Comparison of ENCODE assay signal across 1 cellular context in the genomic region with DNA sequence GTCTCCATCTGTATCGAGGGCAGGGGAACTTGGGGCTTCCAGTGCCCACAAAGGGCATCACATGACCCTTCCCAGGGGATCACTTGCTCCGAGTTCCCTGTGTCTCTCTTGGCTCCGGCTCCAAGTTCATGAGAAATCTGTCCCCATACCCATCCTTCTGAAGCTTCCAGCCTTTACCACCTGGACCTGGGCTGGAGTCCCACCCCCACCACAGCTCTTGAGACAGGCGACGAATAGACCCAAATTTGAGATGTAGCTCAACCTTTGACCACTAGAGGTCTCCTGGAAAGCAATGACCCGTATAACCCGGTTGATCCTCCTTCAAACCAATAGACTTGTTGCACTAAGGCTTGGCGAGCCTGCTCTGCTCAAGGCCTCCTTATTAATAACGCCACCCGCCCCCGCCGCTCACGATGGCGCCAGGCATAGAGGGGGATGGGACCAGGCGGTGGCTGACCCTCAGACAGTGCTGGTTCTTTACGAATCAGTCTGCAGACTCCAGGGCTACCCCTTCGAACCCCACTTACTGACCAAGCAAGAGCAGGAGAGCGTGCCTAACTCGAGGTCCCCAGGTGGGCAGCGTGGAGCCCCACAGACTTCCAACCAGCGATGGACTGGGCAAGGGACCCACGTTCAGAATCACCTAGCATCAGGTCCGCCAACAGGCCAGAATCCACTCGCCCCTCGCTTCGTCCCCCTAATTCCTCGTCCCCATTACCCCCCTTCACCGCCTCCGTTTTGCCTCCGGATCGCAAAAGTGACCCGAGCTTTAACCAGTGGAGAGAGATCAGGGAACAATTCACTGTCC.
TF ChIP-seq lines count a peak whose summit lies in the region.

No MANE protein-coding gene starts in this region.

TF ChIP-seq in GM12878, 131 proteins besides CTCF, POLR2A, EP300 and RAD21 (continued from another document and continues in another):
- TF ChIP-seq, protein P1, sequence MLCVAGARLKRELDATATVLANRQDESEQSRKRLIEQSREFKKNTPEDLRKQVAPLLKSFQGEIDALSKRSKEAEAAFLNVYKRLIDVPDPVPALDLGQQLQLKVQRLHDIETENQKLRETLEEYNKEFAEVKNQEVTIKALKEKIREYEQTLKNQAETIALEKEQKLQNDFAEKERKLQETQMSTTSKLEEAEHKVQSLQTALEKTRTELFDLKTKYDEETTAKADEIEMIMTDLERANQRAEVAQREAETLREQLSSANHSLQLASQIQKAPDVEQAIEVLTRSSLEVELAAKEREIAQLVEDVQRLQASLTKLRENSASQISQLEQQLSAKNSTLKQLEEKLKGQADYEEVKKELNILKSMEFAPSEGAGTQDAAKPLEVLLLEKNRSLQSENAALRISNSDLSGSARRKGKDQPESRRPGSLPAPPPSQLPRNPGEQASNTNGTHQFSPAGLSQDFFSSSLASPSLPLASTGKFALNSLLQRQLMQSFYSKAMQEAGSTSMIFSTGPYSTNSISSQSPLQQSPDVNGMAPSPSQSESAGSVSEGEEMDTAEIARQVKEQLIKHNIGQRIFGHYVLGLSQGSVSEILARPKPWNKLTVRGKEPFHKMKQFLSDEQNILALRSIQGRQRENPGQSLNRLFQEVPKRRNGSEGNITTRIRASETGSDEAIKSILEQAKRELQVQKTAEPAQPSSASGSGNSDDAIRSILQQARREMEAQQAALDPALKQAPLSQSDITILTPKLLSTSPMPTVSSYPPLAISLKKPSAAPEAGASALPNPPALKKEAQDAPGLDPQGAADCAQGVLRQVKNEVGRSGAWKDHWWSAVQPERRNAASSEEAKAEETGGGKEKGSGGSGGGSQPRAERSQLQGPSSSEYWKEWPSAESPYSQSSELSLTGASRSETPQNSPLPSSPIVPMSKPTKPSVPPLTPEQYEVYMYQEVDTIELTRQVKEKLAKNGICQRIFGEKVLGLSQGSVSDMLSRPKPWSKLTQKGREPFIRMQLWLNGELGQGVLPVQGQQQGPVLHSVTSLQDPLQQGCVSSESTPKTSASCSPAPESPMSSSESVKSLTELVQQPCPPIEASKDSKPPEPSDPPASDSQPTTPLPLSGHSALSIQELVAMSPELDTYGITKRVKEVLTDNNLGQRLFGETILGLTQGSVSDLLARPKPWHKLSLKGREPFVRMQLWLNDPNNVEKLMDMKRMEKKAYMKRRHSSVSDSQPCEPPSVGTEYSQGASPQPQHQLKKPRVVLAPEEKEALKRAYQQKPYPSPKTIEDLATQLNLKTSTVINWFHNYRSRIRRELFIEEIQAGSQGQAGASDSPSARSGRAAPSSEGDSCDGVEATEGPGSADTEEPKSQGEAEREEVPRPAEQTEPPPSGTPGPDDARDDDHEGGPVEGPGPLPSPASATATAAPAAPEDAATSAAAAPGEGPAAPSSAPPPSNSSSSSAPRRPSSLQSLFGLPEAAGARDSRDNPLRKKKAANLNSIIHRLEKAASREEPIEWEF (IDR thresholded peaks at IDR 0.05; ENCODE audit: insufficient replicate concordance, low read depth, low read length) = no peak
- no peak for TF ChIP-seq TBL1XR1 (IDR thresholded peaks at IDR 0.05; ENCODE audit: low read depth, low read length)
- TF ChIP-seq RB1 (IDR thresholded peaks at IDR 0.05; ENCODE audit: borderline replicate concordance) = no peak
- TF ChIP-seq, protein P2, sequence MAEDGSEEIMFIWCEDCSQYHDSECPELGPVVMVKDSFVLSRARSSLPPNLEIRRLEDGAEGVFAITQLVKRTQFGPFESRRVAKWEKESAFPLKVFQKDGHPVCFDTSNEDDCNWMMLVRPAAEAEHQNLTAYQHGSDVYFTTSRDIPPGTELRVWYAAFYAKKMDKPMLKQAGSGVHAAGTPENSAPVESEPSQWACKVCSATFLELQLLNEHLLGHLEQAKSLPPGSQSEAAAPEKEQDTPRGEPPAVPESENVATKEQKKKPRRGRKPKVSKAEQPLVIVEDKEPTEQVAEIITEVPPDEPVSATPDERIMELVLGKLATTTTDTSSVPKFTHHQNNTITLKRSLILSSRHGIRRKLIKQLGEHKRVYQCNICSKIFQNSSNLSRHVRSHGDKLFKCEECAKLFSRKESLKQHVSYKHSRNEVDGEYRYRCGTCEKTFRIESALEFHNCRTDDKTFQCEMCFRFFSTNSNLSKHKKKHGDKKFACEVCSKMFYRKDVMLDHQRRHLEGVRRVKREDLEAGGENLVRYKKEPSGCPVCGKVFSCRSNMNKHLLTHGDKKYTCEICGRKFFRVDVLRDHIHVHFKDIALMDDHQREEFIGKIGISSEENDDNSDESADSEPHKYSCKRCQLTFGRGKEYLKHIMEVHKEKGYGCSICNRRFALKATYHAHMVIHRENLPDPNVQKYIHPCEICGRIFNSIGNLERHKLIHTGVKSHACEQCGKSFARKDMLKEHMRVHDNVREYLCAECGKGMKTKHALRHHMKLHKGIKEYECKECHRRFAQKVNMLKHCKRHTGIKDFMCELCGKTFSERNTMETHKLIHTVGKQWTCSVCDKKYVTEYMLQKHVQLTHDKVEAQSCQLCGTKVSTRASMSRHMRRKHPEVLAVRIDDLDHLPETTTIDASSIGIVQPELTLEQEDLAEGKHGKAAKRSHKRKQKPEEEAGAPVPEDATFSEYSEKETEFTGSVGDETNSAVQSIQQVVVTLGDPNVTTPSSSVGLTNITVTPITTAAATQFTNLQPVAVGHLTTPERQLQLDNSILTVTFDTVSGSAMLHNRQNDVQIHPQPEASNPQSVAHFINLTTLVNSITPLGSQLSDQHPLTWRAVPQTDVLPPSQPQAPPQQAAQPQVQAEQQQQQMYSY (CRISPR knock-in tag; IDR thresholded peaks at IDR 0.05) = no peak
- TF ChIP-seq TCF3 (IDR thresholded peaks at IDR 0.05; ENCODE audit: borderline replicate concordance, insufficient read depth, low read depth, low read length) = no peak
- TF ChIP-seq, protein P3, sequence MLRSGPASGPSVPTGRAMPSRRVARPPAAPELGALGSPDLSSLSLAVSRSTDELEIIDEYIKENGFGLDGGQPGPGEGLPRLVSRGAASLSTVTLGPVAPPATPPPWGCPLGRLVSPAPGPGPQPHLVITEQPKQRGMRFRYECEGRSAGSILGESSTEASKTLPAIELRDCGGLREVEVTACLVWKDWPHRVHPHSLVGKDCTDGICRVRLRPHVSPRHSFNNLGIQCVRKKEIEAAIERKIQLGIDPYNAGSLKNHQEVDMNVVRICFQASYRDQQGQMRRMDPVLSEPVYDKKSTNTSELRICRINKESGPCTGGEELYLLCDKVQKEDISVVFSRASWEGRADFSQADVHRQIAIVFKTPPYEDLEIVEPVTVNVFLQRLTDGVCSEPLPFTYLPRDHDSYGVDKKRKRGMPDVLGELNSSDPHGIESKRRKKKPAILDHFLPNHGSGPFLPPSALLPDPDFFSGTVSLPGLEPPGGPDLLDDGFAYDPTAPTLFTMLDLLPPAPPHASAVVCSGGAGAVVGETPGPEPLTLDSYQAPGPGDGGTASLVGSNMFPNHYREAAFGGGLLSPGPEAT (IDR thresholded peaks at IDR 0.05; ENCODE audit: low read depth) = no peak
- TF ChIP-seq, protein P4, sequence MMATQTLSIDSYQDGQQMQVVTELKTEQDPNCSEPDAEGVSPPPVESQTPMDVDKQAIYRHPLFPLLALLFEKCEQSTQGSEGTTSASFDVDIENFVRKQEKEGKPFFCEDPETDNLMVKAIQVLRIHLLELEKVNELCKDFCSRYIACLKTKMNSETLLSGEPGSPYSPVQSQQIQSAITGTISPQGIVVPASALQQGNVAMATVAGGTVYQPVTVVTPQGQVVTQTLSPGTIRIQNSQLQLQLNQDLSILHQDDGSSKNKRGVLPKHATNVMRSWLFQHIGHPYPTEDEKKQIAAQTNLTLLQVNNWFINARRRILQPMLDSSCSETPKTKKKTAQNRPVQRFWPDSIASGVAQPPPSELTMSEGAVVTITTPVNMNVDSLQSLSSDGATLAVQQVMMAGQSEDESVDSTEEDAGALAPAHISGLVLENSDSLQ (IDR thresholded peaks at IDR 0.05) = no peak
- no peak for TF ChIP-seq MYC (IDR thresholded peaks at IDR 0.05; ENCODE audit: insufficient read depth, insufficient read length, insufficient replicate concordance, low read length, severe bottlenecking)
- TF ChIP-seq PAX5 (IDR thresholded peaks at IDR 0.05; ENCODE audit: borderline replicate concordance, low read depth, low read length) = peak; percentile 87
- no peak for TF ChIP-seq STAT1 (conservative IDR thresholded peaks at IDR 0.05)
- TF ChIP-seq CREB1 (IDR thresholded peaks at IDR 0.05; ENCODE audit: low read depth) = 0 out of 2 replicates have a peak, but pooled peaks have one; percentile 20
- no peak for TF ChIP-seq RCOR1 (conservative IDR thresholded peaks at IDR 0.05; ENCODE audit: low read depth, low read length)
- TF ChIP-seq, protein P5, sequence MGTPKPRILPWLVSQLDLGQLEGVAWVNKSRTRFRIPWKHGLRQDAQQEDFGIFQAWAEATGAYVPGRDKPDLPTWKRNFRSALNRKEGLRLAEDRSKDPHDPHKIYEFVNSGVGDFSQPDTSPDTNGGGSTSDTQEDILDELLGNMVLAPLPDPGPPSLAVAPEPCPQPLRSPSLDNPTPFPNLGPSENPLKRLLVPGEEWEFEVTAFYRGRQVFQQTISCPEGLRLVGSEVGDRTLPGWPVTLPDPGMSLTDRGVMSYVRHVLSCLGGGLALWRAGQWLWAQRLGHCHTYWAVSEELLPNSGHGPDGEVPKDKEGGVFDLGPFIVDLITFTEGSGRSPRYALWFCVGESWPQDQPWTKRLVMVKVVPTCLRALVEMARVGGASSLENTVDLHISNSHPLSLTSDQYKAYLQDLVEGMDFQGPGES (IDR thresholded peaks at IDR 0.05) = no peak
- no peak for TF ChIP-seq ZNF274 (IDR thresholded peaks at IDR 0.05; ENCODE audit: insufficient read depth, insufficient read length)
- peak; percentile 69 for TF ChIP-seq MEF2B (IDR thresholded peaks at IDR 0.05; ENCODE audit: partially characterized antibody, poor library complexity, severe bottlenecking)
- no peak for TF ChIP-seq ZNF217 (IDR thresholded peaks at IDR 0.05)
- no peak for TF ChIP-seq REST (IDR thresholded peaks at IDR 0.05; ENCODE audit: low read depth, low read length)
- 0 out of 2 replicates have a peak, but pooled peaks have one; percentile 13 for TF ChIP-seq NBN (IDR thresholded peaks at IDR 0.05)
- TF ChIP-seq YY1 (IDR thresholded peaks at IDR 0.05; ENCODE audit: low read depth, low read length) = 0 out of 2 replicates have a peak, but pooled peaks have one; percentile 60
- 0 out of 2 replicates have a peak, but pooled peaks have one; percentile 14 for TF ChIP-seq TAF1 (IDR thresholded peaks at IDR 0.05; ENCODE audit: borderline replicate concordance, low read depth, low read length)
- TF ChIP-seq MTA3 (IDR thresholded peaks at IDR 0.05; ENCODE audit: borderline replicate concordance, low read length) = no peak
- no peak for TF ChIP-seq ZNF622 (IDR thresholded peaks at IDR 0.05)
- TF ChIP-seq RUNX3 (IDR thresholded peaks at IDR 0.05; ENCODE audit: low read length) = peak; percentile 66; the same call in 1 of the 2 replicates
- no peak for TF ChIP-seq MXI1 (IDR thresholded peaks at IDR 0.05; ENCODE audit: low read depth, low read length)
- TF ChIP-seq, protein P6, sequence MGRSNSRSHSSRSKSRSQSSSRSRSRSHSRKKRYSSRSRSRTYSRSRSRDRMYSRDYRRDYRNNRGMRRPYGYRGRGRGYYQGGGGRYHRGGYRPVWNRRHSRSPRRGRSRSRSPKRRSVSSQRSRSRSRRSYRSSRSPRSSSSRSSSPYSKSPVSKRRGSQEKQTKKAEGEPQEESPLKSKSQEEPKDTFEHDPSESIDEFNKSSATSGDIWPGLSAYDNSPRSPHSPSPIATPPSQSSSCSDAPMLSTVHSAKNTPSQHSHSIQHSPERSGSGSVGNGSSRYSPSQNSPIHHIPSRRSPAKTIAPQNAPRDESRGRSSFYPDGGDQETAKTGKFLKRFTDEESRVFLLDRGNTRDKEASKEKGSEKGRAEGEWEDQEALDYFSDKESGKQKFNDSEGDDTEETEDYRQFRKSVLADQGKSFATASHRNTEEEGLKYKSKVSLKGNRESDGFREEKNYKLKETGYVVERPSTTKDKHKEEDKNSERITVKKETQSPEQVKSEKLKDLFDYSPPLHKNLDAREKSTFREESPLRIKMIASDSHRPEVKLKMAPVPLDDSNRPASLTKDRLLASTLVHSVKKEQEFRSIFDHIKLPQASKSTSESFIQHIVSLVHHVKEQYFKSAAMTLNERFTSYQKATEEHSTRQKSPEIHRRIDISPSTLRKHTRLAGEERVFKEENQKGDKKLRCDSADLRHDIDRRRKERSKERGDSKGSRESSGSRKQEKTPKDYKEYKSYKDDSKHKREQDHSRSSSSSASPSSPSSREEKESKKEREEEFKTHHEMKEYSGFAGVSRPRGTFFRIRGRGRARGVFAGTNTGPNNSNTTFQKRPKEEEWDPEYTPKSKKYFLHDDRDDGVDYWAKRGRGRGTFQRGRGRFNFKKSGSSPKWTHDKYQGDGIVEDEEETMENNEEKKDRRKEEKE (IDR thresholded peaks at IDR 0.05) = no peak
- no peak for TF ChIP-seq PML (IDR thresholded peaks at IDR 0.05; ENCODE audit: low read length)
